Comparison of ENCODE assay signal across 28 cellular contexts in the genomic region with DNA sequence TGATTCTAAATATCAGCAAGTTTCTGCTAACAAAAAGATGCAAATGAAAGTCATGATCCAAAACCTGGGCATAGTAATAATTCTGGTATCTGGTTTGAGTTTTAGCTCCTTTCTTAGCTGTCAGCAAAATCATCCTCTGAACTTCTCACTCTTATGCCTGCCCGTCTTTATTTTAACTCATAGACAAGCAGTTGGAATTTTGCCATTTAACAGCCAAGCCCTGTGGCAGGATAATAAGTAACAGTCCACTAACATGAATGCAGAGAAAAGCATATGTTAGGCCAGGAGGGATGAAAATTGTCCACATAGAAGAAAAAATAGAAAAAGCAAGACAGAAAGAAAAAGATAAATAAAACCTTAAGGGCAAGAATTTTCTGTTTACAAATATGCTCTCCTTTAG.
DNase-seq lines count a peak whose midpoint lies in the region; ATAC-seq, FAIRE-seq and TF ChIP-seq lines count a peak whose summit lies in the region.
"Had no signal": no experiment of that assay in that cellular context is flagged by ENCODE, and none has a peak within 500 bp of the region (broad histone marks: within the 10 kb centered on the region; RNA-seq: fewer than 3 reads in every experiment).

No MANE protein-coding gene starts in this region.

- no peak overlapping the region for H3K4me3 Mint-ChIP-seq in stimulated activated memory B cell treated with anti-CD40 and anti-IgM and Interleukin-4, amounts not matched to agents 10 μg/mL and 1 μg/mL and 100 μg/mL, for 72 hours
- H3K4me3 Mint-ChIP-seq: activated naive CD4-positive, alpha-beta T cell treated with anti-CD3 and anti-CD28 coated beads, Interleukin-2, amount 50 U/mL, for 24 hours; neural progenitor cell had no signal

- no peaks in the 10 kb centered on the region for H3K9me3 ChIP-seq in heart right ventricle
- H3K9me3 ChIP-seq: esophagus muscularis mucosa, gastroesophageal sphincter, right lobe of liver, transverse colon had no signal

- no peaks in the 10 kb centered on the region for H3K27me3 ChIP-seq in heart right ventricle
- H3K27me3 ChIP-seq: dorsolateral prefrontal cortex, esophagus muscularis mucosa, gastroesophageal sphincter, neural progenitor cell, right lobe of liver, transverse colon had no signal

- DNase-seq in Right ventricle myocardium superior (no peak), heart right ventricle (no peak), myocyte (ENCODE audit: low read depth) (peak; percentile 5), D721Med (ENCODE audit: insufficient read length, low spot score) (no peak)
- DNase-seq: 8988T; activated CD4-positive, alpha-beta T cell treated with anti-CD3 and anti-CD28 coated beads for 4 hours; dorsolateral prefrontal cortex; H7; hippocampal formation; mammary epithelial cell; NCI-H1417; NCI-H2081; NCI-H526 treated with DMSO at 0.1 percent for 48 hours; right lobe of liver; stimulated activated CD4-positive, alpha-beta T cell treated with anti-CD3 and anti-CD28 coated beads, Interleukin-4, amount 100 ng/mL, for 1 hour; T1000; transverse colon; WERI-Rb-1 had no signal

- no peaks in the 10 kb centered on the region for H3K36me3 ChIP-seq in heart right ventricle
- H3K36me3 ChIP-seq: esophagus muscularis mucosa, gastroesophageal sphincter, neural progenitor cell, right lobe of liver, transverse colon, WERI-Rb-1 had no signal

- H3K27ac Mint-ChIP-seq in stimulated activated memory B cell treated with anti-CD40 and anti-IgM and Interleukin-4, amounts not matched to agents 10 μg/mL and 1 μg/mL and 100 μg/mL, for 72 hours: no peak overlapping the region
- H3K27ac Mint-ChIP-seq: activated naive CD4-positive, alpha-beta T cell treated with anti-CD3 and anti-CD28 coated beads, Interleukin-2, amount 50 U/mL, for 24 hours; neural progenitor cell had no signal

- intact Hi-C loops in Right ventricle myocardium superior (cut with DNase I): no loop called here
- intact Hi-C loops in heart right ventricle (cut with DNase I): no loop called here

- peaks cover 0 to 10% (median 0%) of the 10 kb centered on the region in 9 donors for H3K4me1 ChIP-seq in heart right ventricle
- H3K4me1 ChIP-seq: esophagus muscularis mucosa, gastroesophageal sphincter, neural progenitor cell, right lobe of liver, transverse colon had no signal

- ATAC-seq in Right ventricle myocardium superior (ENCODE audit: poor library complexity) (peak; percentile 56), heart right ventricle (no peak), SK-N-SH treated with all-trans-retinoic acid at 6 μM for 48 hours (peak; percentile 61), HG02870 (IDR thresholded peaks at IDR 0.05; ENCODE audit: unreplicated experiment) (no peak), HG02571 (IDR thresholded peaks at IDR 0.05; ENCODE audit: unreplicated experiment) (no peak)
- no peak for ATAC-seq in stimulated activated memory B cell treated with anti-CD40 and anti-IgM and Interleukin-4, amounts not matched to agents 10 μg/mL and 1 μg/mL and 100 μg/mL, for 72 hours
- ATAC-seq: gastroesophageal sphincter, Panc1, right lobe of liver had no signal

- WGBS in heart right ventricle, 2 donors: 19 to 29% methylated on average over 1 of the region's 1 CpG

- FAIRE-seq in D721Med (lab: Jason Lieb, UNC): no peak

- H3K27me3 Mint-ChIP-seq in stimulated activated memory B cell treated with anti-CD40 and anti-IgM and Interleukin-4, amounts not matched to agents 10 μg/mL and 1 μg/mL and 100 μg/mL, for 72 hours: no peaks in the 10 kb centered on the region

- H3K4me3 ChIP-seq in heart right ventricle: no peak overlapping the region
- H3K4me3 ChIP-seq: dorsolateral prefrontal cortex, esophagus muscularis mucosa, gastroesophageal sphincter, neural progenitor cell, right lobe of liver, transverse colon had no signal

- no peak overlapping the region for H3K27ac ChIP-seq in heart right ventricle
- H3K27ac ChIP-seq: dorsolateral prefrontal cortex, esophagus muscularis mucosa, gastroesophageal sphincter, KMS-11, neural progenitor cell, right lobe of liver, transverse colon, WERI-Rb-1 had no signal

- no peak for TF ChIP-seq CTCF in heart right ventricle (IDR thresholded peaks at IDR 0.05)
- no peak for TF ChIP-seq CTCF in D721Med (IDR thresholded peaks at IDR 0.05; ENCODE audit: insufficient read depth, missing control alignments)

- H3K4me1 Mint-ChIP-seq in stimulated activated memory B cell treated with anti-CD40 and anti-IgM and Interleukin-4, amounts not matched to agents 10 μg/mL and 1 μg/mL and 100 μg/mL, for 72 hours: no peaks in the 10 kb centered on the region
- H3K4me1 Mint-ChIP-seq: activated naive CD4-positive, alpha-beta T cell treated with anti-CD3 and anti-CD28 coated beads, Interleukin-2, amount 50 U/mL, for 24 hours; neural progenitor cell had no signal

- H3K9me3 Mint-ChIP-seq in stimulated activated memory B cell treated with anti-CD40 and anti-IgM and Interleukin-4, amounts not matched to agents 10 μg/mL and 1 μg/mL and 100 μg/mL, for 72 hours: no peaks in the 10 kb centered on the region
- H3K9me3 Mint-ChIP-seq: activated naive CD4-positive, alpha-beta T cell treated with anti-CD3 and anti-CD28 coated beads, Interleukin-2, amount 50 U/mL, for 24 hours; neural progenitor cell had no signal

- no peaks in the 10 kb centered on the region for H3K36me3 Mint-ChIP-seq in stimulated activated memory B cell treated with anti-CD40 and anti-IgM and Interleukin-4, amounts not matched to agents 10 μg/mL and 1 μg/mL and 100 μg/mL, for 72 hours
- H3K36me3 Mint-ChIP-seq: activated naive CD4-positive, alpha-beta T cell treated with anti-CD3 and anti-CD28 coated beads, Interleukin-2, amount 50 U/mL, for 24 hours; neural progenitor cell had no signal

TF ChIP-seq in SK-N-SH treated with all-trans-retinoic acid at 6 μM for 48 hours, 23 proteins besides CTCF, POLR2A, EP300 and RAD21:
- TF ChIP-seq SNAI2 (CRISPR knock-in tag; IDR thresholded peaks at IDR 0.05) (no peak), GLIS3 (CRISPR knock-in tag; IDR thresholded peaks at IDR 0.05) (no peak), ESRRG (CRISPR knock-in tag; IDR thresholded peaks at IDR 0.05) (no peak), CSDC2 (CRISPR knock-in tag; IDR thresholded peaks at IDR 0.05) (no peak), TOX (CRISPR knock-in tag; IDR thresholded peaks at IDR 0.05; ENCODE audit: borderline replicate concordance) (no peak), OSR1 (CRISPR knock-in tag; IDR thresholded peaks at IDR 0.05) (no peak)
TF ChIP-seq in SK-N-SH treated with all-trans-retinoic acid at 6 μM for 48 hours: peak in this region for 0.

Comparison
In these comparisons a context has a peak if more than half of its experiments do, and no peak if none do; other contexts are left out.
1. ATAC-seq: peak in Right ventricle myocardium superior (single experiment) and SK-N-SH treated with all-trans-retinoic acid at 6 μM for 48 hours (single experiment); none in heart right ventricle (0 of 8), stimulated activated memory B cell treated with anti-CD40 and anti-IgM and Interleukin-4, amounts not matched to agents 10 μg/mL and 1 μg/mL and 100 μg/mL, for 72 hours (single experiment), HG02870 (single experiment) and HG02571 (single experiment).